Comparison of ENCODE assay signal across 15 cellular contexts in genomic region chr2:162107361-162107901, GRCh38. TPM values are rescaled to one million over a fixed set of nuclear protein-coding genes. Genes with fewer than 3 reads are reported as not detected.
A peak's percentile ranks its signal among the peaks of the same experiment; 100 is the strongest.
DNase-seq lines count a peak whose midpoint lies in the region; ATAC-seq and TF ChIP-seq lines count a peak whose summit lies in the region.
"Had no signal": no experiment of that assay in that cellular context is flagged by ENCODE, and none has a peak within 500 bp of the region (broad histone marks: within the 10 kb centered on the region; RNA-seq: fewer than 3 reads in every experiment).

No MANE protein-coding gene starts in this region.

- no peak overlapping the region for H4K91ac ChIP-seq in IMR-90 (ENCODE audit: insufficient read depth, low read depth, low read length)

- H4K8ac ChIP-seq in IMR-90 (ENCODE audit: low read depth in 2 of 2, low read length in 2 of 2) = no peak overlapping the region

- no peak overlapping the region for H2BK5ac ChIP-seq in IMR-90 (ENCODE audit: low read depth, low read length, poor library complexity, severe bottlenecking)

- no peak overlapping the region for H3K4me3 Mint-ChIP-seq in stimulated activated memory B cell treated with anti-CD40 and anti-IgM and Interleukin-4, amounts not matched to agents 10 μg/mL and 1 μg/mL and 100 μg/mL, for 72 hours
- no peak overlapping the region for H3K4me3 Mint-ChIP-seq in activated CD4-positive, alpha-beta T cell treated with anti-CD3 and anti-CD28 coated beads for 36 hours
- H3K4me3 Mint-ChIP-seq: CD8-positive, alpha-beta memory T cell; GM23338 had no signal

- no peak overlapping the region for H2AFZ ChIP-seq in IMR-90 (replicated peaks; ENCODE audit: low read length, poor library complexity)
- no peak overlapping the region for H2AFZ ChIP-seq in hepatocyte
- H2AFZ ChIP-seq: GM23338 had no signal

- H3K4me2 ChIP-seq in IMR-90 (ENCODE audit: low read depth, low read length) = no peak overlapping the region
- no peak overlapping the region for H3K4me2 ChIP-seq in hepatocyte
- H3K4me2 ChIP-seq: BLaER1, GM23338 had no signal

- dilution Hi-C loops in IMR-90 (cut with HindIII; ENCODE audit: low sequenced_read_pairs, unreplicated experiment) = no loop called here

- H3K9me1 ChIP-seq in IMR-90 (ENCODE audit: insufficient read depth, low read length) = peaks cover 5% of the 10 kb centered on the region; the same call in 1 of the 2 replicates

- H3K9me2 ChIP-seq in hepatocyte (replicated peaks; ENCODE audit: insufficient read depth) = no peaks in the 10 kb centered on the region

- 0 out of 2 replicates have a peak overlapping the region, but pooled peaks have one; percentile 25 for H2BK20ac ChIP-seq in IMR-90 (ENCODE audit: low read depth, low read length)

- ATAC-seq in right cardiac atrium (peak in 1 of 2 donors; percentile 40), left cardiac atrium (no peak), IMR-90 (ENCODE audit: low read depth) (no peak)
- ATAC-seq in stimulated activated memory B cell treated with anti-CD40 and anti-IgM and Interleukin-4, amounts not matched to agents 10 μg/mL and 1 μg/mL and 100 μg/mL, for 72 hours = no peak
- ATAC-seq in activated CD4-positive, alpha-beta T cell treated with anti-CD3 and anti-CD28 coated beads for 36 hours = no peak
- ATAC-seq: GM12878, GM23338 had no signal

- no peak overlapping the region for H4K5ac ChIP-seq in IMR-90 (ENCODE audit: low read depth, low read length)

- H2BK120ac ChIP-seq in IMR-90 (ENCODE audit: low read depth, low read length) = no peak overlapping the region

- no peaks in the 10 kb centered on the region for H3K4me1 ChIP-seq in right cardiac atrium (ENCODE audit: control insufficient read depth, insufficient read depth, low read length)
- H3K4me1 ChIP-seq in IMR-90 (ENCODE audit: control insufficient read depth, insufficient read depth, low read length) = peaks cover 4% of the 10 kb centered on the region; the same call in 1 of the 2 replicates
- H3K4me1 ChIP-seq in hepatocyte (ENCODE audit: insufficient read depth) = peaks cover 6% of the 10 kb centered on the region
- H3K4me1 ChIP-seq: BLaER1 had no signal

- H3K79me2 ChIP-seq in hepatocyte = no peaks in the 10 kb centered on the region

- H3K9me3 ChIP-seq in right cardiac atrium (ENCODE audit: control insufficient read depth, low read length) (no peaks in the 10 kb centered on the region), IMR-90 (ENCODE audit: control insufficient read depth, insufficient read depth, low read length) (no peaks in the 10 kb centered on the region), hepatocyte (ENCODE audit: low read depth) (no peaks in the 10 kb centered on the region)
- H3K9me3 ChIP-seq: BLaER1 had no signal

- H3K27ac Mint-ChIP-seq in stimulated activated memory B cell treated with anti-CD40 and anti-IgM and Interleukin-4, amounts not matched to agents 10 μg/mL and 1 μg/mL and 100 μg/mL, for 72 hours = peak overlapping the region; percentile 18
- H3K27ac Mint-ChIP-seq in activated CD4-positive, alpha-beta T cell treated with anti-CD3 and anti-CD28 coated beads for 36 hours = no peak overlapping the region
- H3K27ac Mint-ChIP-seq: CD8-positive, alpha-beta memory T cell; GM23338 had no signal

- peak overlapping the region; percentile 36 for H3K27ac ChIP-seq in right cardiac atrium (ENCODE audit: low read length)
- no peak overlapping the region for H3K27ac ChIP-seq in IMR-90 (ENCODE audit: insufficient read depth, low read length)
- peak overlapping the region; percentile 61 for H3K27ac ChIP-seq in hepatocyte
- H3K27ac ChIP-seq: BLaER1 had no signal

- in situ Hi-C loops in IMR-90 (cut with MboI; ENCODE audit: low sequenced_read_pairs) = no loop called here

- H3K79me1 ChIP-seq in IMR-90 (ENCODE audit: low read depth in 1 of 2, low read length in 2 of 2) = no peaks in the 10 kb centered on the region

- no peak for TF ChIP-seq CTCF in IMR-90 (conservative IDR thresholded peaks at IDR 0.05; ENCODE audit: low read depth, low read length)
- TF ChIP-seq CTCF in hepatocyte (IDR thresholded peaks at IDR 0.05; ENCODE audit: poor library complexity) = no peak

- H3K27me3 ChIP-seq in right cardiac atrium (ENCODE audit: control insufficient read depth, insufficient read depth) (no peaks in the 10 kb centered on the region), IMR-90 (ENCODE audit: control insufficient read depth, insufficient read depth, low read length) (no peaks in the 10 kb centered on the region), hepatocyte (no peaks in the 10 kb centered on the region)
- H3K27me3 ChIP-seq: BLaER1 had no signal

- H3K23ac ChIP-seq in IMR-90 (ENCODE audit: low read depth, low read length) = no peak overlapping the region

- intact Hi-C loops in right cardiac atrium (cut with DNase I) = no loop called here
- intact Hi-C loops in left cardiac atrium (cut with DNase I) = no loop called here
- intact Hi-C loops in IMR-90 (cut with micrococcal nuclease) = no loop called here
- intact Hi-C loops in activated CD4-positive, alpha-beta T cell treated with anti-CD3 and anti-CD28 coated beads for 36 hours (cut with DNase I, micrococcal nuclease) = no loop called here

- TF ChIP-seq POLR2A in IMR-90 (IDR thresholded peaks at IDR 0.05; ENCODE audit: low read depth, low read length) = no peak

- no peak overlapping the region for H3K4ac ChIP-seq in IMR-90 (ENCODE audit: low read depth, low read length)

- no peak overlapping the region for H2AK9ac ChIP-seq in IMR-90 (replicated peaks; ENCODE audit: low read depth, low read length, poor library complexity)

- H3K9me3 Mint-ChIP-seq in stimulated activated memory B cell treated with anti-CD40 and anti-IgM and Interleukin-4, amounts not matched to agents 10 μg/mL and 1 μg/mL and 100 μg/mL, for 72 hours = no peaks in the 10 kb centered on the region
- H3K9me3 Mint-ChIP-seq in activated CD4-positive, alpha-beta T cell treated with anti-CD3 and anti-CD28 coated beads for 36 hours (ENCODE audit: low read depth) = no peaks in the 10 kb centered on the region
- H3K9me3 Mint-ChIP-seq: CD8-positive, alpha-beta memory T cell; GM23338 had no signal

- no peaks in the 10 kb centered on the region for H4K20me1 ChIP-seq in IMR-90 (ENCODE audit: insufficient read depth, low read length)
- no peaks in the 10 kb centered on the region for H4K20me1 ChIP-seq in hepatocyte (ENCODE audit: insufficient read depth, poor library complexity, severe bottlenecking)
- H4K20me1 ChIP-seq: BLaER1 had no signal

- H3K4me3 ChIP-seq in right cardiac atrium (ENCODE audit: low read length) = no peak overlapping the region
- no peak overlapping the region for H3K4me3 ChIP-seq in IMR-90 (ENCODE audit: insufficient read depth, low read depth, low read length)
- no peak overlapping the region for H3K4me3 ChIP-seq in hepatocyte
- H3K4me3 ChIP-seq: BLaER1, GM12878, GM23338 had no signal

- no peak overlapping the region for H2AK5ac ChIP-seq in IMR-90 (ENCODE audit: low read depth, low read length)

- no TSS peak for BruUV-seq in IMR-90 (replicated peaks; lab: Mats Ljungman, UMichigan)

- TF ChIP-seq RAD21 in IMR-90 (IDR thresholded peaks at IDR 0.05; ENCODE audit: low read length) = no peak

- no peak overlapping the region for H3K9ac ChIP-seq in IMR-90 (ENCODE audit: low read depth, low read length)
- H3K9ac ChIP-seq: BLaER1 had no signal

- no peak for DNase-seq in right cardiac atrium
- no peak for DNase-seq in left cardiac atrium
- no peak for DNase-seq in IMR-90
- DNase-seq in hepatocyte (ENCODE audit: low spot score) = peak; percentile 20
- no peak for DNase-seq in NCI-H2171 (lab: John Stamatoyannopoulos, UW)
- no peak for DNase-seq in activated CD4-positive, alpha-beta T cell treated with anti-CD3 and anti-CD28 coated beads for 36 hours
- DNase-seq: AML-193; CD8-positive, alpha-beta memory T cell; DMS79; H7 had no signal

- no peaks in the 10 kb centered on the region for H3K36me3 Mint-ChIP-seq in stimulated activated memory B cell treated with anti-CD40 and anti-IgM and Interleukin-4, amounts not matched to agents 10 μg/mL and 1 μg/mL and 100 μg/mL, for 72 hours
- H3K36me3 Mint-ChIP-seq in activated CD4-positive, alpha-beta T cell treated with anti-CD3 and anti-CD28 coated beads for 36 hours (ENCODE audit: low read depth) = no peaks in the 10 kb centered on the region

- H3K14ac ChIP-seq in IMR-90 (replicated peaks; ENCODE audit: low read depth, low read length) = no peak overlapping the region; the same call in 1 of the 2 replicates

- no peak overlapping the region for H3K18ac ChIP-seq in IMR-90 (ENCODE audit: low read depth, low read length)

- CTCF ChIA-PET in IMR-90 (lab: Yijun Ruan, JAX) = no interaction called here
- CTCF ChIA-PET in activated CD4-positive, alpha-beta T cell treated with anti-CD3 and anti-CD28 coated beads for 36 hours (lab: Charles Lee) = interaction anchor here (1.6 kb wide), 1 partner anchor 15 kb away, joined by 4 read pairs; no protein-coding TSS in a partner anchor

- 90% methylated on average over 4 of the region's 4 CpGs for WGBS in right cardiac atrium
- no CpG with 5 or more reads among the region's 4 CpGs for WGBS in IMR-90 (ENCODE audit: extremely low coverage in 2 of 2, insufficient read length in 1 of 2), 2 experiments
- WGBS in hepatocyte (ENCODE audit: low lambda C conversion rate, missing lambda C conversion rate) = 49% methylated on average over 4 of the region's 4 CpGs

- no peak overlapping the region for H2BK15ac ChIP-seq in IMR-90 (ENCODE audit: low read depth, low read length)

- H3K56ac ChIP-seq in IMR-90 (ENCODE audit: extremely low read depth, insufficient read depth, low read length) = no peak overlapping the region

- peaks cover 6% of the 10 kb centered on the region for H3K27me3 Mint-ChIP-seq in stimulated activated memory B cell treated with anti-CD40 and anti-IgM and Interleukin-4, amounts not matched to agents 10 μg/mL and 1 μg/mL and 100 μg/mL, for 72 hours
- no peaks in the 10 kb centered on the region for H3K27me3 Mint-ChIP-seq in activated CD4-positive, alpha-beta T cell treated with anti-CD3 and anti-CD28 coated beads for 36 hours

- POLR2A ChIA-PET in IMR-90 (lab: Charles Lee; ENCODE audit: unreplicated experiment) = no interaction called here
- POLR2A ChIA-PET in activated CD4-positive, alpha-beta T cell treated with anti-CD3 and anti-CD28 coated beads for 36 hours (lab: Charles Lee) = no interaction called here

- no peaks in the 10 kb centered on the region for H3K36me3 ChIP-seq in IMR-90 (ENCODE audit: control insufficient read depth, insufficient read depth, low read length)
- H3K36me3 ChIP-seq in hepatocyte (replicated peaks; ENCODE audit: insufficient read depth, low read depth) = no peaks in the 10 kb centered on the region
- H3K36me3 ChIP-seq: BLaER1 had no signal

- peaks cover 7% of the 10 kb centered on the region for H3K4me1 Mint-ChIP-seq in stimulated activated memory B cell treated with anti-CD40 and anti-IgM and Interleukin-4, amounts not matched to agents 10 μg/mL and 1 μg/mL and 100 μg/mL, for 72 hours
- H3K4me1 Mint-ChIP-seq in activated CD4-positive, alpha-beta T cell treated with anti-CD3 and anti-CD28 coated beads for 36 hours = peaks cover 2% of the 10 kb centered on the region
- H3K4me1 Mint-ChIP-seq: CD8-positive, alpha-beta memory T cell had no signal

RNA-seq across cellular contexts. Expression of gene DPP4, which starts 33.4 kb away (rescaled TPM):
- total RNA-seq in right cardiac atrium = under 1 TPM; 0.54 to 0.77 (median 0.59) TPM
- polyA plus RNA-seq in right cardiac atrium = 0.52 TPM
- 1 to 10 TPM; 1.7 to 2.0 TPM for total RNA-seq in left cardiac atrium
- 19.0 and 24.2 TPM in 2 replicates for total RNA-seq in IMR-90 (2012; rRNA removed)
- 9.8 and 13.2 TPM in 2 replicates for polyA plus RNA-seq in IMR-90 (2012; rRNA removed)
- 3.2 and 3.9 TPM in 2 replicates for polyA plus RNA-seq in IMR-90 (2012; cell fraction: cytosol; rRNA removed)
- polyA plus RNA-seq in IMR-90 (2012; cell fraction: nucleus; rRNA removed; ENCODE audit: low replicate concordance) = 2.3 and 20.0 TPM in 2 replicates
- 218 and 256 TPM in 2 replicates for total RNA-seq in hepatocyte
- polyA plus RNA-seq in hepatocyte = 147 and 149 TPM in 2 replicates
- total RNA-seq in activated CD4-positive, alpha-beta T cell treated with anti-CD3 and anti-CD28 coated beads for 36 hours = 10 to 100 TPM; 15.9 to 22.4 TPM
- total RNA-seq: G401 had no signal

RNA-seq across cellular contexts. Expression of gene GCG, which starts 44.6 kb away (rescaled TPM):
- total RNA-seq in right cardiac atrium (not detected), left cardiac atrium (not detected), IMR-90 (2012; rRNA removed) (not detected in 2 replicates), hepatocyte (19.8 and 21.1 TPM in 2 replicates)
- polyA plus RNA-seq in right cardiac atrium (not detected), IMR-90 (2012; rRNA removed) (not detected in 2 replicates), hepatocyte (4.4 and 100 TPM in 2 replicates)
- polyA plus RNA-seq in IMR-90 (2012; cell fraction: cytosol; rRNA removed) = not detected in 2 replicates
- not detected in 2 replicates for polyA plus RNA-seq in IMR-90 (2012; cell fraction: nucleus; rRNA removed; ENCODE audit: low replicate concordance)
- total RNA-seq in activated CD4-positive, alpha-beta T cell treated with anti-CD3 and anti-CD28 coated beads for 36 hours = not detected
- total RNA-seq: CD8-positive, alpha-beta memory T cell; G401; GM12878; GM23338; H7 had no signal
- polyA plus RNA-seq: CD8-positive, alpha-beta memory T cell; GM12878; GM23338 had no signal

Comparison
In these comparisons a context has a peak if more than half of its experiments do, and no peak if none do; other contexts are left out.
1. RNA of gene GCG, which starts 44.6 kb away (total RNA-seq): 19.8 to 21.1 TPM in hepatocyte; not detected in right cardiac atrium, not detected in left cardiac atrium, not detected in IMR-90 and not detected in activated CD4-positive, alpha-beta T cell treated with anti-CD3 and anti-CD28 coated beads for 36 hours; every median in the first group is over 10 times any median in the second.